Comparison of ENCODE assay signal across 19 cellular contexts in genomic region chr1:113701429-113701828, GRCh38. TPM values are rescaled to one million over a fixed set of nuclear protein-coding genes. Genes with fewer than 3 reads are reported as not detected.
DNase-seq lines count a peak whose midpoint lies in the region; ATAC-seq and TF ChIP-seq lines count a peak whose summit lies in the region.
"Had no signal": no experiment of that assay in that cellular context is flagged by ENCODE, and none has a peak within 500 bp of the region (broad histone marks: within the 10 kb centered on the region; RNA-seq: fewer than 3 reads in every experiment).

No MANE protein-coding gene starts in this region.

- H2BK120ac ChIP-seq in mesendoderm (ENCODE audit: low read depth, low read length) = no peak overlapping the region

- no peaks in the 10 kb centered on the region for H3K79me2 ChIP-seq in mesendoderm (ENCODE audit: control insufficient read depth, insufficient read depth, low read length)

- no peak overlapping the region for H3K18ac ChIP-seq in mesendoderm (ENCODE audit: low read length)

- H3K56ac ChIP-seq in mesendoderm (ENCODE audit: low read length) = no peak overlapping the region

- peaks cover 3% of the 10 kb centered on the region; the same call in 1 of the 2 replicates for H3K9me3 ChIP-seq in HUES64 (ENCODE audit: insufficient read depth, low read depth, low read length)
- H3K9me3 ChIP-seq: esophagus squamous epithelium, psoas muscle had no signal

- H3K36me3 ChIP-seq in HUES64 (ENCODE audit: insufficient read depth, low read length) (peaks cover 56% of the 10 kb centered on the region), mesendoderm (ENCODE audit: control insufficient read depth, insufficient read depth, low read length) (peaks cover 4% of the 10 kb centered on the region)

- H3K4me3 ChIP-seq in HUES64 (ENCODE audit: low read length) (no peak overlapping the region), mesendoderm (ENCODE audit: low read length) (no peak overlapping the region)
- H3K4me3 ChIP-seq: esophagus squamous epithelium, psoas muscle had no signal

- 38% methylated on average over 2 of the region's 3 CpGs for WGBS in HUES64
- no CpG with 5 or more reads among the region's 3 CpGs for WGBS in mesendoderm (ENCODE audit: extremely low coverage, insufficient coverage, low lambda C conversion rate)

- no peak overlapping the region for H3K23ac ChIP-seq in mesendoderm (ENCODE audit: low read length)

- H3K4ac ChIP-seq in mesendoderm (ENCODE audit: low read depth, low read length) = no peak overlapping the region

- no peak overlapping the region for H3K4me2 ChIP-seq in mesendoderm (ENCODE audit: low read length)

- no peak overlapping the region for H3K9ac ChIP-seq in HUES64 (ENCODE audit: low read depth, low read length)
- H3K9ac ChIP-seq in mesendoderm (ENCODE audit: low read length) = no peak overlapping the region

- H2AK5ac ChIP-seq in mesendoderm (ENCODE audit: low read length) = no peak overlapping the region

- H3K27me3 ChIP-seq in HUES64 (ENCODE audit: insufficient read depth, low read length) = no peaks in the 10 kb centered on the region
- H3K27me3 ChIP-seq in mesendoderm (ENCODE audit: insufficient read depth, low read length, poor library complexity) = no peaks in the 10 kb centered on the region
- H3K27me3 ChIP-seq: esophagus squamous epithelium had no signal

- TF ChIP-seq CTCF in GM20000 (IDR thresholded peaks at IDR 0.05; ENCODE audit: extremely low read depth, missing control alignments) = no peak

- H2BK15ac ChIP-seq in mesendoderm (replicated peaks; ENCODE audit: low read depth) = no peak overlapping the region

- ATAC-seq in HG03159 (IDR thresholded peaks at IDR 0.05; ENCODE audit: unreplicated experiment) = no peak
- ATAC-seq: left lobe of liver, psoas muscle had no signal

- no peak overlapping the region for H4K5ac ChIP-seq in mesendoderm (ENCODE audit: low read length)

- H3K27ac ChIP-seq in HUES64 (ENCODE audit: low read depth, low read length) (peak overlapping the region; percentile 66), mesendoderm (ENCODE audit: low read depth, low read length) (no peak overlapping the region)
- H3K27ac ChIP-seq: esophagus squamous epithelium, psoas muscle had no signal

- no peaks in the 10 kb centered on the region for H3K79me1 ChIP-seq in mesendoderm (ENCODE audit: low read length)

- H2BK5ac ChIP-seq in mesendoderm (ENCODE audit: low read length) = no peak overlapping the region

- DNase-seq in OCI-M1 (lab: John Stamatoyannopoulos, UW) = peak; percentile 84
- peak; percentile 29 for DNase-seq in brain pericyte (ENCODE audit: low read depth, low spot score)
- DNase-seq in mesendoderm = peak; percentile 83
- no peak for DNase-seq in NCI-H82 (lab: John Stamatoyannopoulos, UW)
- DNase-seq in activated CD8-positive, alpha-beta memory T cell treated with anti-CD3 and anti-CD28 coated beads, Interleukin-2, amount 50 U/mL, for 48 hours = no peak
- DNase-seq in GM20000 (ENCODE audit: low spot score) = no peak
- DNase-seq: activated CD4-positive, alpha-beta T cell treated with anti-CD3 and anti-CD28 coated beads, Interleukin-2, amount 50 U/mL, for 48 hours; amygdala; cortex of kidney; DMS79; esophagus squamous epithelium; HCEC 1CT; NCI-H1436; NCI-H510A; psoas muscle; substantia nigra had no signal

- H4K8ac ChIP-seq in mesendoderm (ENCODE audit: low read depth, low read length) = no peak overlapping the region

- H3K4me1 ChIP-seq in HUES64 (ENCODE audit: insufficient read depth, low read length) = peaks cover 14% of the 10 kb centered on the region
- no peaks in the 10 kb centered on the region for H3K4me1 ChIP-seq in mesendoderm (ENCODE audit: control insufficient read depth, low read depth, low read length)
- H3K4me1 ChIP-seq: esophagus squamous epithelium, psoas muscle had no signal

RNA-seq across cellular contexts. Expression of gene PHTF1, which starts 57.9 kb away (rescaled TPM):
- 32.2 TPM for polyA plus RNA-seq in HUES64 (2013, experiment 1 of 2)
- 32.1 TPM for polyA plus RNA-seq in HUES64 (2013, experiment 2 of 2)
- polyA plus RNA-seq in mesendoderm (2013, experiment 1 of 2) = 22.6 TPM
- polyA plus RNA-seq in mesendoderm (2013, experiment 2 of 2) = 21.9 TPM

Comparison
In these comparisons a context has a peak if more than half of its experiments do, and no peak if none do; other contexts are left out.
1. DNase-seq: peak in OCI-M1 (single experiment), brain pericyte (single experiment) and mesendoderm (single experiment); none in NCI-H82 (single experiment), activated CD8-positive, alpha-beta memory T cell treated with anti-CD3 and anti-CD28 coated beads, Interleukin-2, amount 50 U/mL, for 48 hours (single experiment) and GM20000 (single experiment).